ENCODE assay signal across 9 cellular contexts in genomic region chr20:49037962-49038387, GRCh38. TPM values are rescaled to one million over a fixed set of nuclear protein-coding genes. Genes with fewer than 3 reads are reported as not detected.
DNase-seq lines count a peak whose midpoint lies in the region; ATAC-seq, FAIRE-seq and TF ChIP-seq lines count a peak whose summit lies in the region.
"Had no signal": no experiment of that assay in that cellular context is flagged by ENCODE, and none has a peak within 500 bp of the region (broad histone marks: within the 10 kb centered on the region; RNA-seq: fewer than 3 reads in every experiment).

No MANE protein-coding gene starts in this region.

- no peak overlapping the region for H3K4me3 Mint-ChIP-seq in activated T-cell treated with anti-CD3 and anti-CD28 coated beads, Interleukin-2, amount 50 U/mL, for 24 hours
- H3K4me3 Mint-ChIP-seq in mesothelial cell of epicardium: no peak overlapping the region

- no peaks in the 10 kb centered on the region for H3K9me3 Mint-ChIP-seq in activated T-cell treated with anti-CD3 and anti-CD28 coated beads, Interleukin-2, amount 50 U/mL, for 24 hours
- H3K9me3 Mint-ChIP-seq in mesothelial cell of epicardium: no peaks in the 10 kb centered on the region

- peaks cover 23% of the 10 kb centered on the region for H3K4me1 Mint-ChIP-seq in activated T-cell treated with anti-CD3 and anti-CD28 coated beads, Interleukin-2, amount 50 U/mL, for 24 hours (ENCODE audit: low read depth)
- no peaks in the 10 kb centered on the region for H3K4me1 Mint-ChIP-seq in mesothelial cell of epicardium

- no peak for ATAC-seq in HG02970 (IDR thresholded peaks at IDR 0.05; ENCODE audit: low FRiP score, unreplicated experiment)
- ATAC-seq in GM21381 (IDR thresholded peaks at IDR 0.05; ENCODE audit: unreplicated experiment): no peak

- no peak for TF ChIP-seq POLR2A in GM12891 (IDR thresholded peaks at IDR 0.05; ENCODE audit: low read depth, low read length)

- TF ChIP-seq CTCF in mesothelial cell of epicardium (IDR thresholded peaks at IDR 0.05; ENCODE audit: unreplicated experiment): no peak

- H3K27me3 Mint-ChIP-seq in activated T-cell treated with anti-CD3 and anti-CD28 coated beads, Interleukin-2, amount 50 U/mL, for 24 hours: no peaks in the 10 kb centered on the region
- no peaks in the 10 kb centered on the region for H3K27me3 Mint-ChIP-seq in mesothelial cell of epicardium (ENCODE audit: low read depth)

- peaks cover 30% of the 10 kb centered on the region for H3K36me3 Mint-ChIP-seq in activated T-cell treated with anti-CD3 and anti-CD28 coated beads, Interleukin-2, amount 50 U/mL, for 24 hours (ENCODE audit: low read depth)
- peaks cover 10% of the 10 kb centered on the region for H3K36me3 Mint-ChIP-seq in mesothelial cell of epicardium

- peak overlapping the region; percentile 60 for H3K27ac Mint-ChIP-seq in activated T-cell treated with anti-CD3 and anti-CD28 coated beads, Interleukin-2, amount 50 U/mL, for 24 hours
- H3K27ac Mint-ChIP-seq in mesothelial cell of epicardium: peak overlapping the region; percentile 49

- DNase-seq in GM12891 (ENCODE audit: insufficient read length, low spot score) (no peak), NOMO-1 treated with dmso at 0.1 percent for 144 hours (lab: John Stamatoyannopoulos, UW; ENCODE audit: unreplicated experiment) (peak; percentile 87), mesothelial cell of epicardium (ENCODE audit: low spot score in 2 of 2, unreplicated experiment in 2 of 2) (no peak), pons (ENCODE audit: low spot score) (no peak)
- DNase-seq in activated T-cell treated with anti-CD3 and anti-CD28 coated beads, Interleukin-2, amount 50 U/mL, for 24 hours: peak; percentile 41
- DNase-seq: cerebellar nuclear complex, T1000 had no signal

- FAIRE-seq in GM12891 (lab: Jason Lieb, UNC): peak; percentile 20

TF ChIP-seq in GM12891, 5 proteins besides CTCF, POLR2A, EP300 and RAD21:
- TF ChIP-seq POU2F2 (IDR thresholded peaks at IDR 0.05; ENCODE audit: low read depth, low read length) (no peak), POLR2AphosphoS5 (IDR thresholded peaks at IDR 0.05; ENCODE audit: low read depth, low read length) (no peak), SPI1 (IDR thresholded peaks at IDR 0.05; ENCODE audit: low read depth, low read length) (no peak)

RNA-seq across cellular contexts. Expression of gene CSE1L, which starts 8.1 kb away (rescaled TPM):
- polyA plus RNA-seq in GM12891 (2012; ENCODE audit: low read depth, missing spikeins): 37.0 TPM
- total RNA-seq in mesothelial cell of epicardium: 75.1 to 79.6 TPM (median 78.7 TPM) in 3 replicates

Comparison
In these comparisons a context has a peak if more than half of its experiments do, and no peak if none do; other contexts are left out.
1. DNase-seq: peak in NOMO-1 treated with dmso at 0.1 percent for 144 hours (single experiment) and activated T-cell treated with anti-CD3 and anti-CD28 coated beads, Interleukin-2, amount 50 U/mL, for 24 hours (single experiment); none in GM12891 (single experiment), mesothelial cell of epicardium (0 of 2) and pons (single experiment).